In the genomic region with DNA sequence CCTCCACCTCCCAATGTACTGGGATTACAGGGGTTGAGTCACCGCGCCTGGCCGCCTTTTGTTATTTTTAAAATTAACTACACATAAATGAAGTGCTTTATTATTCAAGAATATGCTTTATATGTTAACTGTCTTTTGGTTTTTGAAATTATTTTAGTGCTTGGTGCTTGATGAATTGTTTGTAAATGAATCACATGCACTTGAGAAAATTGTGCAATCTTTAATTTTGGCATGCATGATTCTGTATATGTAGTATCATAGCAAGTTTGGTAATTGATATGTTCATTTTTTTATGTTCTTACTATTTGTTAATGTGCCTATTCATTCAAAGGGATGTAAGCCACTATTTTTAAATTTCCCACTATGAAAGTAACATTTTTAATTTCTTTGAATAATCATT, we compare ENCODE assay signal across 18 cellular contexts.
"Had no signal": no experiment of that assay in that cellular context is flagged by ENCODE, and none has a peak within 500 bp of the region (broad histone marks: within the 10 kb centered on the region; RNA-seq: fewer than 3 reads in every experiment).

No MANE protein-coding gene starts in this region.

- H3K27me3 ChIP-seq: adrenal gland, esophagus squamous epithelium, heart right ventricle, tibial nerve had no signal

- DNase-seq: activated CD4-positive, alpha-beta T cell treated with anti-CD3 and anti-CD28 coated beads for 36 hours; activated CD4-positive, alpha-beta T cell treated with anti-CD3 and anti-CD28 coated beads, Interleukin-2, amount 50 U/mL, for 48 hours; activated gamma-delta T cell; adrenal gland; effector memory CD4-positive, alpha-beta T cell; esophagus squamous epithelium; heart right ventricle; left ventricle myocardium superior; mucosa of descending colon; naive B cell; retina; stimulated activated CD4-positive, alpha-beta T cell treated with anti-CD3 and anti-CD28 coated beads, Interleukin-12 subunit alpha, Interleukin-12 subunit beta, amount 100 ng/mL, for 4 hours; stimulated activated CD4-positive, alpha-beta T cell treated with anti-CD3 and anti-CD28 coated beads, Interleukin-1b, Interleukin-23, amount 100 ng/mL, for 48 hours; stimulated activated CD8-positive, alpha-beta memory T cell treated with anti-CD3 and anti-CD28 coated beads, Interleukin-4, amount 100 ng/mL, for 48 hours; stimulated activated naive CD4-positive, alpha-beta T cell treated with Interleukin-2 at 50 U/mL for 16 hours; substantia nigra had no signal

- H3K27ac ChIP-seq: adrenal gland, esophagus squamous epithelium, heart right ventricle, tibial nerve had no signal

- ATAC-seq: activated CD4-positive, alpha-beta T cell treated with anti-CD3 and anti-CD28 coated beads for 36 hours; heart right ventricle; left ventricle myocardium superior; mucosa of descending colon; WTC11 had no signal

- H3K36me3 ChIP-seq: adrenal gland, esophagus squamous epithelium, heart right ventricle, tibial nerve had no signal

- H3K4me3 ChIP-seq: adrenal gland, esophagus squamous epithelium, heart right ventricle, mucosa of descending colon, tibial nerve had no signal

- H3K4me1 ChIP-seq: adrenal gland, esophagus squamous epithelium, heart right ventricle, tibial nerve had no signal

- H3K9me3 ChIP-seq: adrenal gland, esophagus squamous epithelium, mucosa of descending colon, tibial nerve had no signal
